Comparison of ENCODE assay signal across 8 cellular contexts in genomic region chr4:127965803-127966175, GRCh38. TPM values are rescaled to one million over a fixed set of nuclear protein-coding genes. Genes with fewer than 3 reads are reported as not detected.
DNase-seq lines count a peak whose midpoint lies in the region; ATAC-seq and TF ChIP-seq lines count a peak whose summit lies in the region.

No MANE protein-coding gene starts in this region.

- no peaks in the 10 kb centered on the region for H3K27me3 ChIP-seq in ascending aorta

- H3K4me3 ChIP-seq in ascending aorta: peak overlapping the region; percentile 71 to 86

- ATAC-seq in GM21737 (IDR thresholded peaks at IDR 0.05; ENCODE audit: unreplicated experiment): peak; percentile 35

- peak overlapping the region; percentile 93 for H3K27ac ChIP-seq in KOPT-K1 (ENCODE audit: low read depth, low read length, poor library complexity, severe bottlenecking)
- peak overlapping the region; percentile 93 to 94 for H3K27ac ChIP-seq in ascending aorta

- peaks cover 0 to 12% of the 10 kb centered on the region in 2 donors for H3K4me1 ChIP-seq in ascending aorta

- no peak for TF ChIP-seq CTCF in ascending aorta (IDR thresholded peaks at IDR 0.05)

- H3K36me3 ChIP-seq in KOPT-K1 (ENCODE audit: insufficient read depth, low read length) (peaks cover 20% of the 10 kb centered on the region), ascending aorta (no peaks in the 10 kb centered on the region)

- no peaks in the 10 kb centered on the region for H3K9me3 ChIP-seq in KOPT-K1 (ENCODE audit: insufficient read depth, low read length, poor library complexity, severe bottlenecking)
- no peaks in the 10 kb centered on the region for H3K9me3 ChIP-seq in ascending aorta

- in situ Hi-C loops in G401 (cut with HindIII; ENCODE audit: low sequenced_read_pairs): no loop called here

- intact Hi-C loops in ascending aorta (cut with DNase I): loop anchor here (1.0 to 10.0 kb wide), 5 partner anchors 85 to 849 kb away; partner anchors contain the start of genes HSPA4L, INTU, LARP1B and PLK4

- DNase-seq in G401 (ENCODE audit: low spot score): peak; percentile 69
- peak; percentile 39 to 86 (median 61) for DNase-seq in T-helper 2 cell
- DNase-seq in ascending aorta (ENCODE audit: low spot score in 2 of 2): no peak
- peak; percentile 70 for DNase-seq in iPS-NIHi11 (ENCODE audit: low spot score)
- DNase-seq in stimulated activated CD4-positive, alpha-beta T cell treated with anti-CD3 and anti-CD28 coated beads, Interleukin-15, amount 100 ng/mL, for 1 hour (ENCODE audit: low read depth in 1 of 2, low spot score in 1 of 2): peak; percentile 36 to 55
- no peak for DNase-seq in DMS114 treated with DMSO at 0.1 percent for 48 hours (lab: John Stamatoyannopoulos, UW; ENCODE audit: unreplicated experiment)

RNA-seq across cellular contexts. Expression of gene ABHD18, which starts 0.6 kb away (rescaled TPM):
- 10.4 and 14.8 TPM in 2 replicates for total RNA-seq in G401 (2014; rRNA removed; shearing (Covaris generic))
- total RNA-seq in ascending aorta: 3.5 TPM

RNA-seq across cellular contexts. Expression of gene MFSD8, which starts 0.8 kb away (rescaled TPM):
- total RNA-seq in G401 (2014; rRNA removed; shearing (Covaris generic)): 23.7 and 24.6 TPM in 2 replicates
- total RNA-seq in ascending aorta: 26.3 TPM

Comparison
In these comparisons a context has a peak if more than half of its experiments do, and no peak if none do; other contexts are left out.
1. DNase-seq: peak in G401 (single experiment), T-helper 2 cell (5 of 5), iPS-NIHi11 (single experiment) and stimulated activated CD4-positive, alpha-beta T cell treated with anti-CD3 and anti-CD28 coated beads, Interleukin-15, amount 100 ng/mL, for 1 hour (2 of 2); none in ascending aorta (0 of 2) and DMS114 treated with DMSO at 0.1 percent for 48 hours (single experiment).